8 cellular contexts compared by ENCODE assay signal in genomic region chr1:39026051-39026946, GRCh38. TPM values are rescaled to one million over a fixed set of nuclear protein-coding genes. Genes with fewer than 3 reads are reported as not detected.
DNase-seq lines count a peak whose midpoint lies in the region; ATAC-seq, FAIRE-seq and TF ChIP-seq lines count a peak whose summit lies in the region.

TSS of gene NDUFS5 (plus strand) at chr1:39026350. CDS start at chr1:39028725, 2,375 bp downstream.

- H3K27me3 ChIP-seq in right cardiac atrium (ENCODE audit: control insufficient read depth, insufficient read depth) = no peaks in the 10 kb centered on the region

- peak within 1 kb of the TSS; percentile 98 for H3K27ac ChIP-seq in right cardiac atrium (ENCODE audit: low read length)

- under 1% methylated on average over 51 of the region's 51 CpGs for WGBS in right cardiac atrium

- H3K4me1 ChIP-seq in right cardiac atrium (ENCODE audit: control insufficient read depth, insufficient read depth, low read length) = peaks cover 3% of the 10 kb centered on the region

- intact Hi-C loops in T-helper 2 cell treated with Interferon-gamma antibody and Interleukin-4, amounts not matched to agents 100 ng/mL and 5 ng/mL, for 36 hours (cut with micrococcal nuclease) = loop anchor here (2.0 kb wide), 2 partner anchors 35 to 153 kb away; partner anchors contain the start of genes AKIRIN1 and MYCBP
- intact Hi-C loops in right cardiac atrium (cut with DNase I) = no loop called here

- H3K4me3 ChIP-seq in right cardiac atrium (ENCODE audit: low read length) = peak within 1 kb of the TSS; percentile 80

- ATAC-seq in HG02885 (IDR thresholded peaks at IDR 0.05; ENCODE audit: poor library complexity, unreplicated experiment) (peak; percentile 79), right cardiac atrium (peak; percentile 95)

- FAIRE-seq in urothelium cell line (lab: Jason Lieb, UNC) = no peak

- no peaks in the 10 kb centered on the region for H3K9me3 ChIP-seq in right cardiac atrium (ENCODE audit: control insufficient read depth, low read length)

- TF ChIP-seq CTCF in GM13976 (IDR thresholded peaks at IDR 0.05; ENCODE audit: borderline replicate concordance, control extremely low read depth, extremely low read depth, insufficient read depth, missing control alignments) = no peak

- in situ Hi-C loops in GM13976 (cut with MboI; ENCODE audit: low sequenced_read_pairs, unreplicated experiment) = no loop called here

- peak; percentile 85 for DNase-seq in GM13976 (ENCODE audit: low spot score)
- peak; percentile 75 to 85 for DNase-seq in NCI-H187 (lab: John Stamatoyannopoulos, UW)
- peak; percentile 46 to 94 (median 84) for DNase-seq in anterior cingulate cortex (lab: John Stamatoyannopoulos, UW)
- peak; percentile 94 to 97 (median 95) for DNase-seq in right cardiac atrium
- peak; percentile 76 for DNase-seq in pulmonary artery endothelial cell (ENCODE audit: low read depth, low spot score)
- peak; percentile 90 for DNase-seq in urothelium cell line (ENCODE audit: low spot score)

RNA-seq across cellular contexts. Expression of gene NDUFS5, which starts in this region (rescaled TPM):
- total RNA-seq in T-helper 2 cell treated with Interferon-gamma antibody and Interleukin-4, amounts not matched to agents 100 ng/mL and 5 ng/mL, for 36 hours = 134 and 140 TPM in 2 replicates
- total RNA-seq in right cardiac atrium (100 to 1,000 TPM; 466 to 643 (median 510) TPM), pulmonary artery endothelial cell (474 and 692 TPM in 2 replicates)
- polyA plus RNA-seq in right cardiac atrium = 2,285 TPM

Comparison
In these comparisons a context has a peak if more than half of its experiments do, and no peak if none do; other contexts are left out.
1. Peak in every context shown above with its lines: DNase-seq, ATAC-seq, H3K4me3 ChIP-seq and H3K27ac ChIP-seq.